ENCODE assay signal across 16 cellular contexts in genomic region chr7:112596260-112596659, GRCh38.
DNase-seq lines count a peak whose midpoint lies in the region; ATAC-seq and TF ChIP-seq lines count a peak whose summit lies in the region.
"Had no signal": no experiment of that assay in that cellular context is flagged by ENCODE, and none has a peak within 500 bp of the region (broad histone marks: within the 10 kb centered on the region; RNA-seq: fewer than 3 reads in every experiment).

No MANE protein-coding gene starts in this region.

- no peaks in the 10 kb centered on the region for H4K20me1 ChIP-seq in PC-3 (ENCODE audit: low read length)

- no peaks in the 10 kb centered on the region for H3K27me3 ChIP-seq in body of pancreas
- no peaks in the 10 kb centered on the region for H3K27me3 ChIP-seq in transverse colon
- H3K27me3 ChIP-seq in PC-3 (ENCODE audit: low read length) = no peaks in the 10 kb centered on the region
- H3K27me3 ChIP-seq: adrenal gland, esophagus muscularis mucosa, vagina had no signal

- intact Hi-C loops in body of pancreas (cut with DNase I) = no loop called here
- intact Hi-C loops in transverse colon (cut with DNase I; ENCODE audit: low total_unique reads) = no loop called here
- intact Hi-C loops in PC-3 (cut with micrococcal nuclease) = no loop called here

- no peak overlapping the region for H3K4me2 ChIP-seq in PC-3 (ENCODE audit: low read length)
- H3K4me2 ChIP-seq: GM23338 had no signal

- H3K36me3 ChIP-seq in body of pancreas (replicated peaks in 1 of 2; ENCODE audit: insufficient read depth in 1 of 2, low read depth in 2 of 2) (no peaks in the 10 kb centered on the region), transverse colon (no peaks in the 10 kb centered on the region), PC-3 (ENCODE audit: low read depth, low read length) (no peaks in the 10 kb centered on the region)
- H3K36me3 ChIP-seq: adrenal gland, esophagus muscularis mucosa, vagina had no signal

- in situ Hi-C loops in transverse colon (cut with MboI; ENCODE audit: low pct_ligation_motif_present in 1 of 4, low pct_unique_long_range_greater_than_20kb in 1 of 4, low sequenced_read_pairs in 3 of 4) = no loop called here

- H3K9me3 ChIP-seq in body of pancreas = no peaks in the 10 kb centered on the region
- H3K9me3 ChIP-seq in transverse colon = no peaks in the 10 kb centered on the region
- no peaks in the 10 kb centered on the region for H3K9me3 ChIP-seq in PC-3 (ENCODE audit: low read length)
- H3K9me3 ChIP-seq: adrenal gland, esophagus muscularis mucosa, vagina had no signal

- peak; percentile 30 for ATAC-seq in body of pancreas
- no peak for ATAC-seq in HG03521 (IDR thresholded peaks at IDR 0.05; ENCODE audit: unreplicated experiment)
- no peak for ATAC-seq in PC-3
- ATAC-seq: activated CD8-positive, alpha-beta T cell treated with anti-CD3 and anti-CD28 coated beads for 36 hours; GM23338 had no signal

- H3K4me1 ChIP-seq in body of pancreas (no peaks in the 10 kb centered on the region), transverse colon (no peaks in the 10 kb centered on the region), PC-3 (ENCODE audit: insufficient read depth, low read length) (no peaks in the 10 kb centered on the region)

- H3K4me3 ChIP-seq in body of pancreas = no peak overlapping the region
- H3K4me3 ChIP-seq in transverse colon = no peak overlapping the region
- H3K4me3 ChIP-seq in PC-3 (ENCODE audit: low read length) = no peak overlapping the region
- H3K4me3 ChIP-seq: adrenal gland, esophagus muscularis mucosa, GM23338, vagina had no signal

- TF ChIP-seq CTCF in body of pancreas (IDR thresholded peaks at IDR 0.05) (no peak), transverse colon (IDR thresholded peaks at IDR 0.05) (no peak), PC-3 (conservative IDR thresholded peaks at IDR 0.05; ENCODE audit: low read depth, low read length) (no peak)

- H3K27ac ChIP-seq in body of pancreas (no peak overlapping the region), transverse colon (no peak overlapping the region), PC-3 (ENCODE audit: low read length) (no peak overlapping the region)
- H3K27ac ChIP-seq: adrenal gland, esophagus muscularis mucosa, vagina had no signal

- BruUV-seq in PC-3 (replicated peaks; lab: Mats Ljungman, UMichigan) = no TSS peak

- POLR2A ChIA-PET in PC-3 (lab: Charles Lee; ENCODE audit: unreplicated experiment) = no interaction called here

- H3K9me2 ChIP-seq in PC-3 (replicated peaks; ENCODE audit: low read length) = no peaks in the 10 kb centered on the region

- H3K79me2 ChIP-seq in PC-3 (ENCODE audit: low read length) = no peaks in the 10 kb centered on the region

- no peak overlapping the region for H2AFZ ChIP-seq in PC-3 (ENCODE audit: low read length)
- H2AFZ ChIP-seq: GM23338 had no signal

- DNase-seq in LHCN-M2 (ENCODE audit: low read depth) (peak; percentile 68), body of pancreas (no peak), iris pigment epithelial cell (ENCODE audit: low read depth) (peak; percentile 81), transverse colon (no peak), midbrain (lab: John Stamatoyannopoulos, UW) (no peak), PC-3 (no peak)
- DNase-seq: activated CD8-positive, alpha-beta T cell treated with anti-CD3 and anti-CD28 coated beads for 36 hours; adrenal gland; dermis blood vessel endothelial cell; DMS79 treated with DMSO at 0.1 percent for 48 hours; NCI-H446; stimulated activated naive CD4-positive, alpha-beta T cell had no signal

- H3F3A ChIP-seq in PC-3 (ENCODE audit: low read length, unreplicated experiment) = no peaks in the 10 kb centered on the region

- TF ChIP-seq POLR2A in body of pancreas (IDR thresholded peaks at IDR 0.05) = no peak
- no peak for TF ChIP-seq POLR2A in transverse colon (IDR thresholded peaks at IDR 0.05)

- CTCF ChIA-PET in PC-3 (lab: Charles Lee) = no interaction called here

- H3K9ac ChIP-seq in PC-3 (ENCODE audit: low read length) = no peak overlapping the region

- TF ChIP-seq EP300 in transverse colon (IDR thresholded peaks at IDR 0.05; ENCODE audit: low read depth) = peak; percentile 30

- 54 to 56% methylated on average over 3 of the region's 3 CpGs for WGBS in body of pancreas, 2 donors
- 47 to 48% methylated on average over 3 of the region's 3 CpGs for WGBS in transverse colon (ENCODE audit: low coverage in 1 of 2), 2 donors

Comparison
In these comparisons a context has a peak if more than half of its experiments do, and no peak if none do; other contexts are left out.
1. DNase-seq: peak in LHCN-M2 (single experiment) and iris pigment epithelial cell (single experiment); none in body of pancreas (0 of 4), transverse colon (single experiment), midbrain (single experiment) and PC-3 (single experiment).